21 cellular contexts compared by ENCODE assay signal in the genomic region with DNA sequence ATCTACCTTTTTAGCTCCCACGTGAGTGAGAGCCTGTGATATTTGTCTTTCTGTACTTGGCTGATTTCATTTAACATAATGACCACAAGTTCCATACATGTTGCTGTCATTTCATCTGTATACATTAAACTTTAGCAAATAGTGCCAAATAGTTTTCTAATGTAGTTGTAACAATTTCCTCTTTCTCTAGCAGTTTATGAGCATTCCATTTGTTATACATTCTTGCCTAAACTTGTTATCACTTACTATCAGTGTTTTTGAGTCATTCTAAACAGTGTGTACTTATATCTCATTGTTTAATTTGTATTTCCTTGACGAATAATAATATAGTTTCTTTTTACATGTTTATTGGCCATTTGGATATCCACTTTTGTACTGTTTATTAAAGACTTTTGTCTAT.
DNase-seq lines count a peak whose midpoint lies in the region; ATAC-seq, FAIRE-seq and TF ChIP-seq lines count a peak whose summit lies in the region.
"Had no signal": no experiment of that assay in that cellular context is flagged by ENCODE, and none has a peak within 500 bp of the region (broad histone marks: within the 10 kb centered on the region; RNA-seq: fewer than 3 reads in every experiment).

No MANE protein-coding gene starts in this region.

- CTCF ChIA-PET in RWPE1 (lab: Yijun Ruan, JAX), result no interaction called here

- no peaks in the 10 kb centered on the region for H3K9me3 ChIP-seq in small intestine (ENCODE audit: control insufficient read depth, low read depth)
- H3K9me3 ChIP-seq in GM23248 (ENCODE audit: low read depth), result no peaks in the 10 kb centered on the region

- no peaks in the 10 kb centered on the region for H3K4me1 Mint-ChIP-seq in activated T-cell treated with anti-CD3 and anti-CD28 coated beads, Interleukin-2, amount 50 U/mL, for 4 hours (ENCODE audit: low read depth)
- no peaks in the 10 kb centered on the region for H3K4me1 Mint-ChIP-seq in stimulated activated naive CD8-positive, alpha-beta T cell treated with anti-CD3 and anti-CD28 coated beads, Interleukin-15, amount 100 ng/mL, for 72 hours
- H3K4me1 Mint-ChIP-seq: IgD-negative memory B cell had no signal

- H3K36me3 ChIP-seq in small intestine (ENCODE audit: control insufficient read depth in 2 of 2, insufficient read depth in 2 of 2, low read length in 2 of 2) (no peaks in the 10 kb centered on the region), GM23248 (ENCODE audit: low read depth) (no peaks in the 10 kb centered on the region)

- DNase-seq in RWPE1 (ENCODE audit: low spot score) (peak; percentile 8), epithelial cell of esophagus (ENCODE audit: low read depth) (peak; percentile 42), small intestine (no peak), GM23248 (no peak)
- DNase-seq in activated T-cell treated with anti-CD3 and anti-CD28 coated beads, Interleukin-2, amount 50 U/mL, for 4 hours, result no peak
- no peak for DNase-seq in stimulated activated naive CD8-positive, alpha-beta T cell treated with anti-CD3 and anti-CD28 coated beads, Interleukin-15, amount 100 ng/mL, for 72 hours
- DNase-seq: AML-193; CD4-positive, alpha-beta T cell; DMS153; DMS79; GDM1; H7; HFFc6 had no signal

- H3K79me2 ChIP-seq in GM23248 (ENCODE audit: insufficient read depth), result no peaks in the 10 kb centered on the region

- no peak overlapping the region for H2AFZ ChIP-seq in GM23248
- H2AFZ ChIP-seq: GM23338 had no signal

- in situ Hi-C loops in GM23248 (cut with MboI), result no loop called here

- no peak overlapping the region for H3K27ac ChIP-seq in RWPE1
- H3K27ac ChIP-seq in small intestine (ENCODE audit: low read depth in 1 of 2, low read length in 1 of 2), result no peak overlapping the region
- no peak overlapping the region for H3K27ac ChIP-seq in GM23248
- H3K27ac ChIP-seq: C4-2B had no signal

- H3K4me1 ChIP-seq in small intestine (ENCODE audit: control insufficient read depth in 2 of 2, insufficient read depth in 1 of 2, low read depth in 1 of 2, low read length in 1 of 2) (no peaks in the 10 kb centered on the region), GM23248 (ENCODE audit: insufficient read depth) (no peaks in the 10 kb centered on the region)

- H3K4me2 ChIP-seq in GM23248 (ENCODE audit: unreplicated experiment), result no peak overlapping the region
- H3K4me2 ChIP-seq: GM23338 had no signal

- no peaks in the 10 kb centered on the region for H3K27me3 Mint-ChIP-seq in activated T-cell treated with anti-CD3 and anti-CD28 coated beads, Interleukin-2, amount 50 U/mL, for 4 hours (ENCODE audit: low read depth)
- no peaks in the 10 kb centered on the region for H3K27me3 Mint-ChIP-seq in stimulated activated naive CD8-positive, alpha-beta T cell treated with anti-CD3 and anti-CD28 coated beads, Interleukin-15, amount 100 ng/mL, for 72 hours
- H3K27me3 Mint-ChIP-seq: CD4-positive, alpha-beta T cell; IgD-negative memory B cell had no signal

- POLR2A ChIA-PET in RWPE1 (lab: Yijun Ruan, JAX; ENCODE audit: low non-redundant PET), result no interaction called here

- no peak for ATAC-seq in activated T-cell treated with anti-CD3 and anti-CD28 coated beads, Interleukin-2, amount 50 U/mL, for 4 hours
- no peak for ATAC-seq in stimulated activated naive CD8-positive, alpha-beta T cell treated with anti-CD3 and anti-CD28 coated beads, Interleukin-15, amount 100 ng/mL, for 72 hours
- ATAC-seq: GM23338, HCT116, HepG2 had no signal

- TF ChIP-seq CTCF in RWPE1 (conservative IDR thresholded peaks at IDR 0.05; ENCODE audit: low read depth) (no peak), epithelial cell of esophagus (IDR thresholded peaks at IDR 0.05; ENCODE audit: insufficient read depth, low read depth, low read length, missing control alignments) (no peak)

- WGBS in small intestine, 3 donors, result 48 to 50% (median 48%) methylated on average over 2 of the region's 2 CpGs
- 0 to 2% methylated on average over 2 of the region's 2 CpGs for WGBS in GM23248 (ENCODE audit: low coverage in 1 of 2, low lambda C conversion rate in 2 of 2, missing lambda C conversion rate in 2 of 2), 2 experiments

- no peak overlapping the region for H3K4me3 Mint-ChIP-seq in activated T-cell treated with anti-CD3 and anti-CD28 coated beads, Interleukin-2, amount 50 U/mL, for 4 hours
- H3K4me3 Mint-ChIP-seq in stimulated activated naive CD8-positive, alpha-beta T cell treated with anti-CD3 and anti-CD28 coated beads, Interleukin-15, amount 100 ng/mL, for 72 hours, result no peak overlapping the region
- H3K4me3 Mint-ChIP-seq: CD4-positive, alpha-beta T cell; GM23338; HFFc6; IgD-negative memory B cell had no signal

- H3K9ac ChIP-seq in GM23248, result no peak overlapping the region

- no peaks in the 10 kb centered on the region for H3K27me3 ChIP-seq in small intestine (ENCODE audit: control insufficient read depth in 2 of 2, insufficient read depth in 2 of 2, low read length in 2 of 2)
- H3K27me3 ChIP-seq in GM23248 (replicated peaks; ENCODE audit: insufficient read depth), result no peaks in the 10 kb centered on the region

- H3K9me3 Mint-ChIP-seq in activated T-cell treated with anti-CD3 and anti-CD28 coated beads, Interleukin-2, amount 50 U/mL, for 4 hours, result no peaks in the 10 kb centered on the region
- no peaks in the 10 kb centered on the region for H3K9me3 Mint-ChIP-seq in stimulated activated naive CD8-positive, alpha-beta T cell treated with anti-CD3 and anti-CD28 coated beads, Interleukin-15, amount 100 ng/mL, for 72 hours
- H3K9me3 Mint-ChIP-seq: CD4-positive, alpha-beta T cell; GM23338; IgD-negative memory B cell had no signal

- no peak overlapping the region for H3K4me3 ChIP-seq in epithelial cell of esophagus (ENCODE audit: low read length)
- H3K4me3 ChIP-seq in small intestine (ENCODE audit: low read depth in 1 of 2, low read length in 2 of 2), result no peak overlapping the region
- H3K4me3 ChIP-seq in GM23248, result no peak overlapping the region
- H3K4me3 ChIP-seq: GM23338 had no signal

- H4K20me1 ChIP-seq in GM23248 (ENCODE audit: insufficient read depth), result no peaks in the 10 kb centered on the region

- FAIRE-seq in small intestine (lab: Jason Lieb, UNC), result peak; percentile 77
- FAIRE-seq: A204.1, GM12892, GM18507, HepG2 had no signal

- no peaks in the 10 kb centered on the region for H3K9me2 ChIP-seq in GM23248 (ENCODE audit: insufficient read depth)

- H3F3A ChIP-seq in GM23248 (ENCODE audit: insufficient read depth), result no peaks in the 10 kb centered on the region

- H3K36me3 Mint-ChIP-seq in activated T-cell treated with anti-CD3 and anti-CD28 coated beads, Interleukin-2, amount 50 U/mL, for 4 hours (ENCODE audit: insufficient read depth), result no peaks in the 10 kb centered on the region
- H3K36me3 Mint-ChIP-seq: IgD-negative memory B cell had no signal

- H3K27ac Mint-ChIP-seq in stimulated activated naive CD8-positive, alpha-beta T cell treated with anti-CD3 and anti-CD28 coated beads, Interleukin-15, amount 100 ng/mL, for 72 hours, result no peak overlapping the region
- H3K27ac Mint-ChIP-seq: CD4-positive, alpha-beta T cell; GM23338; HFFc6; IgD-negative memory B cell had no signal

Comparison
In these comparisons a context has a peak if more than half of its experiments do, and no peak if none do; other contexts are left out.
1. DNase-seq: peak in RWPE1 (single experiment) and epithelial cell of esophagus (single experiment); none in small intestine (single experiment), activated T-cell treated with anti-CD3 and anti-CD28 coated beads, Interleukin-2, amount 50 U/mL, for 4 hours (single experiment), GM23248 (single experiment) and stimulated activated naive CD8-positive, alpha-beta T cell treated with anti-CD3 and anti-CD28 coated beads, Interleukin-15, amount 100 ng/mL, for 72 hours (0 of 2).